In genomic region chr10:77283326-77283725, GRCh38 we compare ENCODE assay signal across 1 cellular context.
TF ChIP-seq lines count a peak whose summit lies in the region.

No MANE protein-coding gene starts in this region.

TF ChIP-seq in IMR-90, 13 proteins besides CTCF, POLR2A, EP300 and RAD21:
- TF ChIP-seq ELK1 (IDR thresholded peaks at IDR 0.05; ENCODE audit: borderline replicate concordance, low read depth, low read length) (no peak), USF2 (IDR thresholded peaks at IDR 0.05; ENCODE audit: low read depth, low read length) (no peak), SMC3 (IDR thresholded peaks at IDR 0.05; ENCODE audit: low read depth, low read length) (no peak), CEBPB (IDR thresholded peaks at IDR 0.05; ENCODE audit: low read depth, low read length) (no peak), MXI1 (IDR thresholded peaks at IDR 0.05; ENCODE audit: borderline replicate concordance, low read depth, low read length) (no peak), MAZ (IDR thresholded peaks at IDR 0.05; ENCODE audit: borderline replicate concordance, low read depth, low read length) (no peak), MAFK (IDR thresholded peaks at IDR 0.05; ENCODE audit: low read depth, low read length) (no peak), CHD1 (IDR thresholded peaks at IDR 0.05; ENCODE audit: low read depth, low read length) (no peak), RFX5 (IDR thresholded peaks at IDR 0.05; ENCODE audit: low read depth, low read length) (no peak), NFE2L2 (IDR thresholded peaks at IDR 0.05; ENCODE audit: low read depth, low read length) (no peak), BHLHE40 (IDR thresholded peaks at IDR 0.05; ENCODE audit: low read depth, low read length) (no peak), RCOR1 (IDR thresholded peaks at IDR 0.05; ENCODE audit: insufficient replicate concordance, low read length) (no peak), FOS (IDR thresholded peaks at IDR 0.05; ENCODE audit: low read depth, low read length) (no peak)
